In the genomic region with DNA sequence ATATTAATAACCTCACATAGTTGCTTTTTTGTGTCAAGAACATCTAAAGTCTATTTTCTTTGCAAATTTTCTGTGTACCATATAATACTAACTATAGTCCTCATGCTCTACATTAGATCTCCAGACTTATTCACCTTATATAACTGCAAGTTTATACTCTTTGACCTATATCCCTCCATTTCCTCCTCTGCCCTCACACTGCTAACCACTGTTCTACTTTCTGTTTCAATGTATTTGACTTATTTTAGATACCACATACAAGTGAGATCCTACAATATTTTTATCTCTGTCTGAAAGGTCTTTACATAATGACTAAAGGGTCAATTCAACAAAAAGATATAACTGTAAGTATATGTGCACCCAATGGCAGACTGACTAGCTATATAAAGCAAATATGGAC, we compare ENCODE assay signal across 23 cellular contexts.
DNase-seq lines count a peak whose midpoint lies in the region; ATAC-seq, FAIRE-seq and TF ChIP-seq lines count a peak whose summit lies in the region.
"Had no signal": no experiment of that assay in that cellular context is flagged by ENCODE, and none has a peak within 500 bp of the region (broad histone marks: within the 10 kb centered on the region; RNA-seq: fewer than 3 reads in every experiment).

No MANE protein-coding gene starts in this region.

- H3K4me3 ChIP-seq in KMS-11 (IDR thresholded peaks at IDR 0.05; ENCODE audit: insufficient read depth, low read depth, low read length) (no peak overlapping the region), smooth muscle cell (no peak overlapping the region), dorsolateral prefrontal cortex (no peak overlapping the region), kidney (ENCODE audit: low read length in 2 of 2) (no peak overlapping the region)
- H3K4me3 ChIP-seq: sigmoid colon had no signal

- intact Hi-C loops in dorsolateral prefrontal cortex (cut with DNase I) (no loop called here), kidney (cut with DNase I) (no loop called here)

- H3K27me3 ChIP-seq in KMS-11 (ENCODE audit: insufficient read depth, low read depth) (no peaks in the 10 kb centered on the region), smooth muscle cell (ENCODE audit: low read depth) (no peaks in the 10 kb centered on the region), dorsolateral prefrontal cortex (no peaks in the 10 kb centered on the region)
- H3K27me3 ChIP-seq: brain microvascular endothelial cell, sigmoid colon had no signal

- H3K4me2 ChIP-seq in KMS-11 (peak overlapping the region; percentile 75), smooth muscle cell (peak overlapping the region; percentile 0)

- H3K36me3 ChIP-seq in KMS-11 (ENCODE audit: insufficient read depth): no peaks in the 10 kb centered on the region
- peaks cover 5% of the 10 kb centered on the region for H3K36me3 ChIP-seq in smooth muscle cell (ENCODE audit: low read depth)
- H3K36me3 ChIP-seq in kidney (ENCODE audit: control insufficient read depth in 1 of 2, insufficient read depth in 2 of 2, low read length in 2 of 2): no peaks in the 10 kb centered on the region
- H3K36me3 ChIP-seq: brain microvascular endothelial cell, sigmoid colon had no signal

- no peak overlapping the region for H2AFZ ChIP-seq in KMS-11 (ENCODE audit: low read depth)
- no peak overlapping the region for H2AFZ ChIP-seq in smooth muscle cell (ENCODE audit: low read depth)

- H3K27ac ChIP-seq in KMS-11 (peak overlapping the region; percentile 4; the same call in 1 of the 2 replicates), smooth muscle cell (ENCODE audit: low read depth) (peak overlapping the region; percentile 8), dorsolateral prefrontal cortex (no peak overlapping the region), kidney (ENCODE audit: low read depth in 2 of 2, low read length in 2 of 2) (no peak overlapping the region)
- H3K27ac ChIP-seq: brain microvascular endothelial cell, RWPE1, sigmoid colon had no signal

- H3K36me3 Mint-ChIP-seq in effector memory CD8-positive, alpha-beta T cell (ENCODE audit: insufficient read depth): no peaks in the 10 kb centered on the region
- H3K36me3 Mint-ChIP-seq: activated CD4-positive, alpha-beta memory T cell treated with anti-CD3 and anti-CD28 coated beads for 36 hours; CD8-positive, alpha-beta T cell had no signal

- H3K9me3 Mint-ChIP-seq in effector memory CD8-positive, alpha-beta T cell: peaks cover 9 to 14% of the 10 kb centered on the region in 2 donors

- no peak for DNase-seq in effector memory CD8-positive, alpha-beta T cell
- DNase-seq in smooth muscle cell (lab: John Stamatoyannopoulos, UW; ENCODE audit: unreplicated experiment) (no peak), dermis blood vessel endothelial cell (no peak), cerebellum (ENCODE audit: low spot score) (no peak), dorsolateral prefrontal cortex (no peak), kidney (no peak)
- DNase-seq: activated B cell treated with CpG ODN at 0.5 μM for 24 hours; activated CD4-positive, alpha-beta memory T cell treated with anti-CD3 and anti-CD28 coated beads for 36 hours; activated effector memory CD4-positive, alpha-beta T cell treated with anti-CD3 and anti-CD28 coated beads, Interleukin-2, amount 50 U/mL, for 16 hours; activated naive CD8-positive, alpha-beta T cell treated with anti-CD3 and anti-CD28 coated beads, Interleukin-2, amount 50 U/mL, for 24 hours; brain microvascular endothelial cell; CD8-positive, alpha-beta T cell; NCI-H524; nephron progenitor cell; sigmoid colon; stimulated activated CD8-positive, alpha-beta memory T cell treated with anti-CD3 and anti-CD28 coated beads, Interleukin-4, amount 100 ng/mL, for 48 hours; T1000; trophoblast cell had no signal

- no peaks in the 10 kb centered on the region for H3F3A ChIP-seq in smooth muscle cell (ENCODE audit: low read depth)

- peak overlapping the region in 1 of 2 donors; percentile 27 for H3K27ac Mint-ChIP-seq in effector memory CD8-positive, alpha-beta T cell
- H3K27ac Mint-ChIP-seq: activated B cell treated with CpG ODN at 0.5 μM for 24 hours; activated CD4-positive, alpha-beta memory T cell treated with anti-CD3 and anti-CD28 coated beads for 36 hours; activated naive CD8-positive, alpha-beta T cell treated with anti-CD3 and anti-CD28 coated beads, Interleukin-2, amount 50 U/mL, for 24 hours; CD8-positive, alpha-beta T cell; mesothelial cell of epicardium; nephron progenitor cell had no signal

- H3K27me3 Mint-ChIP-seq in effector memory CD8-positive, alpha-beta T cell: no peaks in the 10 kb centered on the region
- H3K27me3 Mint-ChIP-seq: activated B cell treated with CpG ODN at 0.5 μM for 24 hours; activated CD4-positive, alpha-beta memory T cell treated with anti-CD3 and anti-CD28 coated beads for 36 hours; activated naive CD8-positive, alpha-beta T cell treated with anti-CD3 and anti-CD28 coated beads, Interleukin-2, amount 50 U/mL, for 24 hours had no signal

- H3K4me1 ChIP-seq in KMS-11 (ENCODE audit: low read depth, poor library complexity, severe bottlenecking): peaks cover 14% of the 10 kb centered on the region
- no peaks in the 10 kb centered on the region for H3K4me1 ChIP-seq in smooth muscle cell (ENCODE audit: low read depth)
- H3K4me1 ChIP-seq in kidney (ENCODE audit: control insufficient read depth in 1 of 2, insufficient read depth in 1 of 2, low read depth in 1 of 2, low read length in 2 of 2): no peaks in the 10 kb centered on the region
- H3K4me1 ChIP-seq: sigmoid colon had no signal

- FAIRE-seq in kidney (lab: Jason Lieb, UNC): no peak
- FAIRE-seq: GM12892 had no signal

- H3K79me2 ChIP-seq in KMS-11 (ENCODE audit: insufficient read depth, low read depth) (no peaks in the 10 kb centered on the region), smooth muscle cell (ENCODE audit: low read depth) (no peaks in the 10 kb centered on the region)

- peak overlapping the region in 1 of 2 donors; percentile 0 for H3K4me3 Mint-ChIP-seq in effector memory CD8-positive, alpha-beta T cell
- H3K4me3 Mint-ChIP-seq: activated B cell treated with CpG ODN at 0.5 μM for 24 hours; activated CD4-positive, alpha-beta memory T cell treated with anti-CD3 and anti-CD28 coated beads for 36 hours; activated naive CD8-positive, alpha-beta T cell treated with anti-CD3 and anti-CD28 coated beads, Interleukin-2, amount 50 U/mL, for 24 hours; CD8-positive, alpha-beta T cell; mesothelial cell of epicardium; nephron progenitor cell had no signal

- H3K9ac ChIP-seq in KMS-11 (no peak overlapping the region), smooth muscle cell (ENCODE audit: low read depth) (no peak overlapping the region), kidney (ENCODE audit: low read length in 2 of 2) (no peak overlapping the region)

- no peaks in the 10 kb centered on the region for H4K20me1 ChIP-seq in KMS-11 (ENCODE audit: insufficient read depth)
- no peaks in the 10 kb centered on the region for H4K20me1 ChIP-seq in smooth muscle cell (ENCODE audit: low read depth)

- H3K9me3 ChIP-seq in smooth muscle cell (replicated peaks; ENCODE audit: low read depth) (peaks cover 7% of the 10 kb centered on the region), kidney (ENCODE audit: control insufficient read depth in 1 of 2, low read length in 2 of 2) (peaks cover 0 to 10% of the 10 kb centered on the region in 2 donors)

- no peaks in the 10 kb centered on the region for H3K4me1 Mint-ChIP-seq in effector memory CD8-positive, alpha-beta T cell (ENCODE audit: low read depth in 2 of 2)
- H3K4me1 Mint-ChIP-seq: mesothelial cell of epicardium, nephron progenitor cell had no signal

- ATAC-seq in GM21390 (IDR thresholded peaks at IDR 0.05; ENCODE audit: unreplicated experiment): peak; percentile 74
- ATAC-seq in effector memory CD8-positive, alpha-beta T cell (replicated peaks): peak; percentile 97
- ATAC-seq: activated naive CD8-positive, alpha-beta T cell treated with anti-CD3 and anti-CD28 coated beads, Interleukin-2, amount 50 U/mL, for 24 hours; CD8-positive, alpha-beta T cell had no signal

- TF ChIP-seq CTCF in KMS-11 (conservative IDR thresholded peaks at IDR 0.05; ENCODE audit: low read depth, low read length) (no peak), smooth muscle cell (IDR thresholded peaks at IDR 0.05; ENCODE audit: borderline replicate concordance, insufficient read depth, poor library complexity, severe bottlenecking) (no peak), dorsolateral prefrontal cortex (IDR thresholded peaks at IDR 0.05 in 54 of 56, conservative IDR thresholded peaks at IDR 0.05 in 2 of 56; ENCODE audit: low read depth in 1 of 56, partially characterized antibody in 56 of 56) (no peak), kidney (IDR thresholded peaks at IDR 0.05; ENCODE audit: borderline replicate concordance, extremely low read depth, insufficient read depth) (no peak)

Comparison
In these comparisons a context has a peak if more than half of its experiments do, and no peak if none do; other contexts are left out.
1. H3K27ac ChIP-seq: peak in KMS-11 (single experiment) and smooth muscle cell (single experiment); none in dorsolateral prefrontal cortex (0 of 59) and kidney (0 of 2).